Comparison of ENCODE assay signal across 8 cellular contexts in genomic region chr7:92133133-92133736, GRCh38. TPM values are rescaled to one million over a fixed set of nuclear protein-coding genes. Genes with fewer than 3 reads are reported as not detected.
A peak's percentile ranks its signal among the peaks of the same experiment; 100 is the strongest.
DNase-seq lines count a peak whose midpoint lies in the region; ATAC-seq and TF ChIP-seq lines count a peak whose summit lies in the region.

No MANE protein-coding gene starts in this region.

- WGBS in right cardiac atrium, result 44% methylated on average over 15 of the region's 15 CpGs
- 34 to 42% (median 42%) methylated on average over 15 of the region's 15 CpGs for WGBS in spleen, 5 donors

- intact Hi-C loops in activated T-helper 1 cell treated with anti-CD3 and anti-CD28 coated beads, Interleukin-12 subunit alpha, Interleukin-12 subunit beta, Interleukin-2, Interleukin-4 antibody, amounts not matched to agents 30 ng/mL and 10 ng/mL and 1 ng/mL, durations not matched to agents 14 hours and 24 hours and 36 hours (cut with micrococcal nuclease), result loop anchor here (2.0 to 10.0 kb wide), 4 partner anchors 94 to 1872 kb away; partner anchors contain the start of gene BET1
- intact Hi-C loops in right cardiac atrium (cut with DNase I), result no loop called here
- intact Hi-C loops in spleen (cut with DNase I; ENCODE audit: low total_unique reads), result no loop called here

- H3K4me3 ChIP-seq in AG09309 (ENCODE audit: control insufficient read depth, low read depth, low read length), result peak overlapping the region; percentile 69
- peak overlapping the region; percentile 57 for H3K4me3 ChIP-seq in right cardiac atrium (ENCODE audit: low read length)
- H3K4me3 ChIP-seq in spleen, result peak overlapping the region; percentile 74 to 98 (median 92)

- H3K4me1 Mint-ChIP-seq in activated T-helper 1 cell treated with anti-CD3 and anti-CD28 coated beads, Interleukin-12 subunit alpha, Interleukin-12 subunit beta, Interleukin-2, Interleukin-4 antibody, amounts not matched to agents 30 ng/mL and 10 ng/mL and 1 ng/mL, durations not matched to agents 14 hours and 24 hours and 36 hours (ENCODE audit: low read depth), result peaks cover 44% of the 10 kb centered on the region

- H3K4me1 ChIP-seq in right cardiac atrium (ENCODE audit: control insufficient read depth, insufficient read depth, low read length) (no peaks in the 10 kb centered on the region), spleen (peaks cover 4 to 48% (median 27%) of the 10 kb centered on the region in 6 donors)

- H3K9me3 ChIP-seq in right cardiac atrium (ENCODE audit: control insufficient read depth, low read length) (no peaks in the 10 kb centered on the region), spleen (no peaks in the 10 kb centered on the region)

- H3K36me3 ChIP-seq in spleen, result peaks cover 3 to 28% (median 6%) of the 10 kb centered on the region in 6 donors

- H3K4me3 Mint-ChIP-seq in activated T-helper 1 cell treated with anti-CD3 and anti-CD28 coated beads, Interleukin-12 subunit alpha, Interleukin-12 subunit beta, Interleukin-2, Interleukin-4 antibody, amounts not matched to agents 30 ng/mL and 10 ng/mL and 1 ng/mL, durations not matched to agents 14 hours and 24 hours and 36 hours, result peak overlapping the region; percentile 98

- ATAC-seq in GM19351 (IDR thresholded peaks at IDR 0.05; ENCODE audit: unreplicated experiment) (peak; percentile 17), HG03558 (IDR thresholded peaks at IDR 0.05; ENCODE audit: extremely low read depth, unreplicated experiment) (peak; percentile 17), right cardiac atrium (peak; percentile 9 to 30)

- TF ChIP-seq CTCF in AG09309 (IDR thresholded peaks at IDR 0.05; ENCODE audit: control insufficient read depth, insufficient read depth, low read depth, low read length, missing control alignments), result no peak
- TF ChIP-seq CTCF in spleen (IDR thresholded peaks at IDR 0.05 in 8 of 11, conservative IDR thresholded peaks at IDR 0.05 in 3 of 11), result no peak

- H3K9me3 Mint-ChIP-seq in activated T-helper 1 cell treated with anti-CD3 and anti-CD28 coated beads, Interleukin-12 subunit alpha, Interleukin-12 subunit beta, Interleukin-2, Interleukin-4 antibody, amounts not matched to agents 30 ng/mL and 10 ng/mL and 1 ng/mL, durations not matched to agents 14 hours and 24 hours and 36 hours, result no peaks in the 10 kb centered on the region

- H3K27ac ChIP-seq in right cardiac atrium (ENCODE audit: low read length), result peak overlapping the region; percentile 81
- H3K27ac ChIP-seq in spleen, result peak overlapping the region; percentile 88 to 97 (median 97)

- DNase-seq in AG09309 (ENCODE audit: low read depth) (no peak), right cardiac atrium (peak in 1 of 3 donors; percentile 40), spleen (no peak), NCI-H1092 treated with DMSO at 0.1 percent for 48 hours (lab: John Stamatoyannopoulos, UW) (no peak)
- no peak for DNase-seq in activated T-helper 1 cell treated with anti-CD3 and anti-CD28 coated beads, Interleukin-12 subunit alpha, Interleukin-12 subunit beta, Interleukin-2, Interleukin-4 antibody, amounts not matched to agents 30 ng/mL and 10 ng/mL and 1 ng/mL, durations not matched to agents 14 hours and 24 hours and 36 hours (ENCODE audit: low spot score)
- no peak for DNase-seq in activated effector memory CD4-positive, alpha-beta T cell treated with Interleukin-2 at 50 U/mL for 16 hours

- H3K27me3 Mint-ChIP-seq in activated T-helper 1 cell treated with anti-CD3 and anti-CD28 coated beads, Interleukin-12 subunit alpha, Interleukin-12 subunit beta, Interleukin-2, Interleukin-4 antibody, amounts not matched to agents 30 ng/mL and 10 ng/mL and 1 ng/mL, durations not matched to agents 14 hours and 24 hours and 36 hours (ENCODE audit: insufficient read depth), result no peaks in the 10 kb centered on the region

- H3K27me3 ChIP-seq in right cardiac atrium (ENCODE audit: control insufficient read depth, insufficient read depth) (no peaks in the 10 kb centered on the region), spleen (replicated peaks in 1 of 7) (no peaks in the 10 kb centered on the region)

- TF ChIP-seq POLR2A in spleen (IDR thresholded peaks at IDR 0.05), result no peak

- peak overlapping the region; percentile 97 for H3K27ac Mint-ChIP-seq in activated T-helper 1 cell treated with anti-CD3 and anti-CD28 coated beads, Interleukin-12 subunit alpha, Interleukin-12 subunit beta, Interleukin-2, Interleukin-4 antibody, amounts not matched to agents 30 ng/mL and 10 ng/mL and 1 ng/mL, durations not matched to agents 14 hours and 24 hours and 36 hours

- H3K36me3 Mint-ChIP-seq in activated T-helper 1 cell treated with anti-CD3 and anti-CD28 coated beads, Interleukin-12 subunit alpha, Interleukin-12 subunit beta, Interleukin-2, Interleukin-4 antibody, amounts not matched to agents 30 ng/mL and 10 ng/mL and 1 ng/mL, durations not matched to agents 14 hours and 24 hours and 36 hours (ENCODE audit: low read depth), result peaks cover 32% of the 10 kb centered on the region

RNA-seq across cellular contexts. Expression of gene CYP51A1, which starts 1.0 kb away (rescaled TPM):
- 96.9 and 102 TPM in 2 replicates for total RNA-seq in activated T-helper 1 cell treated with anti-CD3 and anti-CD28 coated beads, Interleukin-12 subunit alpha, Interleukin-12 subunit beta, Interleukin-2, Interleukin-4 antibody, amounts not matched to agents 30 ng/mL and 10 ng/mL and 1 ng/mL, durations not matched to agents 14 hours and 24 hours and 36 hours
- total RNA-seq in right cardiac atrium (10 to 100 TPM; 29.0 to 65.9 (median 35.3) TPM), spleen (10 to 100 TPM; 18.7 to 34.4 (median 27.9) TPM)
- polyA plus RNA-seq in right cardiac atrium (17.6 TPM), spleen (1 to 10 TPM; 4.2 to 9.7 (median 6.1) TPM)

RNA-seq across cellular contexts. Expression of gene LRRD1, which starts 45.7 kb away (rescaled TPM):
- total RNA-seq in activated T-helper 1 cell treated with anti-CD3 and anti-CD28 coated beads, Interleukin-12 subunit alpha, Interleukin-12 subunit beta, Interleukin-2, Interleukin-4 antibody, amounts not matched to agents 30 ng/mL and 10 ng/mL and 1 ng/mL, durations not matched to agents 14 hours and 24 hours and 36 hours, result not detected in 2 replicates
- total RNA-seq in right cardiac atrium (under 1 TPM in 3 of 4 donors, not detected in 1; 0.17 to 0.57 (median 0.25) TPM), spleen (under 1 TPM in 3 of 7 donors, not detected in 4; 0.24 to 0.34 (median 0.26) TPM)
- polyA plus RNA-seq in right cardiac atrium (not detected), spleen (under 1 TPM in 1 of 3 donors, not detected in 2; 0.09 TPM)
